2 cellular contexts compared by ENCODE assay signal in genomic region chr12:4307593-4308333, GRCh38.
A peak's percentile ranks its signal among the peaks of the same experiment; 100 is the strongest.
TF ChIP-seq lines count a peak whose summit lies in the region.

No MANE protein-coding gene starts in this region.

TF ChIP-seq in H1, 55 proteins besides CTCF, POLR2A, EP300 and RAD21 (continues in another document):
- TF ChIP-seq CHD7 (IDR thresholded peaks at IDR 0.05; ENCODE audit: insufficient replicate concordance, low read length): no peak
- peak; percentile 16 to 57; a peak in 1 of 4 replicates for TF ChIP-seq SIN3A (conservative IDR thresholded peaks at IDR 0.05 in 1 of 2, IDR thresholded peaks at IDR 0.05 in 1 of 2; ENCODE audit: low read depth in 1 of 2, low read length in 2 of 2)
- no peak for TF ChIP-seq CREB1 (IDR thresholded peaks at IDR 0.05)
- no peak for TF ChIP-seq CTBP2 (IDR thresholded peaks at IDR 0.05; ENCODE audit: borderline replicate concordance, insufficient read depth, insufficient read length, low read length)
- TF ChIP-seq SIX5 (IDR thresholded peaks at IDR 0.05; ENCODE audit: low read depth, low read length): no peak
- TF ChIP-seq MAX (IDR thresholded peaks at IDR 0.05): peak; percentile 90
- TF ChIP-seq MAFK (IDR thresholded peaks at IDR 0.05; ENCODE audit: low read depth, low read length): no peak
- peak; percentile 27 for TF ChIP-seq KDM4A (IDR thresholded peaks at IDR 0.05; ENCODE audit: low read depth, low read length, severe bottlenecking)
- TF ChIP-seq JUND (IDR thresholded peaks at IDR 0.05; ENCODE audit: low read length): no peak
- TF ChIP-seq POLR2AphosphoS5 (IDR thresholded peaks at IDR 0.05; ENCODE audit: low read depth, low read length): peak; percentile 35; the same call in 1 of the 2 replicates
- no peak for TF ChIP-seq POU5F1 (IDR thresholded peaks at IDR 0.05; ENCODE audit: low read depth, low read length)
- TF ChIP-seq CBX8 (IDR thresholded peaks at IDR 0.05; ENCODE audit: borderline replicate concordance, low read depth, low read length): no peak
- no peak; the same call in 1 of the 2 replicates for TF ChIP-seq PHF8 (conservative IDR thresholded peaks at IDR 0.05; ENCODE audit: low read depth, low read length)
- TF ChIP-seq TAF1 (IDR thresholded peaks at IDR 0.05; ENCODE audit: low read depth, low read length): peak; percentile 60
- TF ChIP-seq RXRA (IDR thresholded peaks at IDR 0.05; ENCODE audit: insufficient read depth, low read depth, low read length): no peak
- peak; percentile 28; the same call in 1 of the 2 replicates for TF ChIP-seq YY1 (IDR thresholded peaks at IDR 0.05; ENCODE audit: low read depth, low read length)
- TF ChIP-seq, protein P1, sequence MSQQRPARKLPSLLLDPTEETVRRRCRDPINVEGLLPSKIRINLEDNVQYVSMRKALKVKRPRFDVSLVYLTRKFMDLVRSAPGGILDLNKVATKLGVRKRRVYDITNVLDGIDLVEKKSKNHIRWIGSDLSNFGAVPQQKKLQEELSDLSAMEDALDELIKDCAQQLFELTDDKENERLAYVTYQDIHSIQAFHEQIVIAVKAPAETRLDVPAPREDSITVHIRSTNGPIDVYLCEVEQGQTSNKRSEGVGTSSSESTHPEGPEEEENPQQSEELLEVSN (IDR thresholded peaks at IDR 0.05): peak; percentile 17; the same call in 1 of the 2 replicates

TF ChIP-seq in HepG2, 621 proteins besides CTCF, POLR2A, EP300 and RAD21 (continues in another document):
- peak; percentile 55 for TF ChIP-seq SAP130 (CRISPR knock-in tag; IDR thresholded peaks at IDR 0.05; ENCODE audit: low read depth)
- no peak for TF ChIP-seq EEA1 (CRISPR knock-in tag; IDR thresholded peaks at IDR 0.05; ENCODE audit: borderline replicate concordance)
- no peak for TF ChIP-seq CHD4 (IDR thresholded peaks at IDR 0.05; ENCODE audit: borderline replicate concordance, low read length)
- TF ChIP-seq ZNF350 (CRISPR knock-in tag; IDR thresholded peaks at IDR 0.05; ENCODE audit: borderline replicate concordance, low read depth): peak; percentile 66; the same call in 1 of the 2 replicates
- TF ChIP-seq ZNF335 (CRISPR knock-in tag; IDR thresholded peaks at IDR 0.05): no peak
- no peak for TF ChIP-seq MZF1 (CRISPR knock-in tag; IDR thresholded peaks at IDR 0.05; ENCODE audit: borderline replicate concordance)
- no peak for TF ChIP-seq ZNF224 (CRISPR knock-in tag; IDR thresholded peaks at IDR 0.05)
- no peak for TF ChIP-seq ZFP37 (CRISPR knock-in tag; IDR thresholded peaks at IDR 0.05; ENCODE audit: borderline replicate concordance)
- TF ChIP-seq SIX1 (CRISPR knock-in tag; IDR thresholded peaks at IDR 0.05; ENCODE audit: borderline replicate concordance): no peak
- TF ChIP-seq, protein P2, sequence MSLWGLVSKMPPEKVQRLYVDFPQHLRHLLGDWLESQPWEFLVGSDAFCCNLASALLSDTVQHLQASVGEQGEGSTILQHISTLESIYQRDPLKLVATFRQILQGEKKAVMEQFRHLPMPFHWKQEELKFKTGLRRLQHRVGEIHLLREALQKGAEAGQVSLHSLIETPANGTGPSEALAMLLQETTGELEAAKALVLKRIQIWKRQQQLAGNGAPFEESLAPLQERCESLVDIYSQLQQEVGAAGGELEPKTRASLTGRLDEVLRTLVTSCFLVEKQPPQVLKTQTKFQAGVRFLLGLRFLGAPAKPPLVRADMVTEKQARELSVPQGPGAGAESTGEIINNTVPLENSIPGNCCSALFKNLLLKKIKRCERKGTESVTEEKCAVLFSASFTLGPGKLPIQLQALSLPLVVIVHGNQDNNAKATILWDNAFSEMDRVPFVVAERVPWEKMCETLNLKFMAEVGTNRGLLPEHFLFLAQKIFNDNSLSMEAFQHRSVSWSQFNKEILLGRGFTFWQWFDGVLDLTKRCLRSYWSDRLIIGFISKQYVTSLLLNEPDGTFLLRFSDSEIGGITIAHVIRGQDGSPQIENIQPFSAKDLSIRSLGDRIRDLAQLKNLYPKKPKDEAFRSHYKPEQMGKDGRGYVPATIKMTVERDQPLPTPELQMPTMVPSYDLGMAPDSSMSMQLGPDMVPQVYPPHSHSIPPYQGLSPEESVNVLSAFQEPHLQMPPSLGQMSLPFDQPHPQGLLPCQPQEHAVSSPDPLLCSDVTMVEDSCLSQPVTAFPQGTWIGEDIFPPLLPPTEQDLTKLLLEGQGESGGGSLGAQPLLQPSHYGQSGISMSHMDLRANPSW (CRISPR knock-in tag; IDR thresholded peaks at IDR 0.05; ENCODE audit: borderline replicate concordance): no peak
- no peak for TF ChIP-seq ONECUT2 (CRISPR knock-in tag; IDR thresholded peaks at IDR 0.05)
- TF ChIP-seq SOX6 (IDR thresholded peaks at IDR 0.05): no peak
- 0 out of 2 replicates have a peak, but pooled peaks have one; percentile 9 for TF ChIP-seq SOX6 (CRISPR knock-in tag; IDR thresholded peaks at IDR 0.05)
- TF ChIP-seq SALL1 (CRISPR knock-in tag; IDR thresholded peaks at IDR 0.05): peak; percentile 39; the same call in 1 of the 2 replicates
- TF ChIP-seq ZNF232 (CRISPR knock-in tag; IDR thresholded peaks at IDR 0.05; ENCODE audit: borderline replicate concordance): peak; percentile 41; the same call in 1 of the 2 replicates
- TF ChIP-seq, protein P3, sequence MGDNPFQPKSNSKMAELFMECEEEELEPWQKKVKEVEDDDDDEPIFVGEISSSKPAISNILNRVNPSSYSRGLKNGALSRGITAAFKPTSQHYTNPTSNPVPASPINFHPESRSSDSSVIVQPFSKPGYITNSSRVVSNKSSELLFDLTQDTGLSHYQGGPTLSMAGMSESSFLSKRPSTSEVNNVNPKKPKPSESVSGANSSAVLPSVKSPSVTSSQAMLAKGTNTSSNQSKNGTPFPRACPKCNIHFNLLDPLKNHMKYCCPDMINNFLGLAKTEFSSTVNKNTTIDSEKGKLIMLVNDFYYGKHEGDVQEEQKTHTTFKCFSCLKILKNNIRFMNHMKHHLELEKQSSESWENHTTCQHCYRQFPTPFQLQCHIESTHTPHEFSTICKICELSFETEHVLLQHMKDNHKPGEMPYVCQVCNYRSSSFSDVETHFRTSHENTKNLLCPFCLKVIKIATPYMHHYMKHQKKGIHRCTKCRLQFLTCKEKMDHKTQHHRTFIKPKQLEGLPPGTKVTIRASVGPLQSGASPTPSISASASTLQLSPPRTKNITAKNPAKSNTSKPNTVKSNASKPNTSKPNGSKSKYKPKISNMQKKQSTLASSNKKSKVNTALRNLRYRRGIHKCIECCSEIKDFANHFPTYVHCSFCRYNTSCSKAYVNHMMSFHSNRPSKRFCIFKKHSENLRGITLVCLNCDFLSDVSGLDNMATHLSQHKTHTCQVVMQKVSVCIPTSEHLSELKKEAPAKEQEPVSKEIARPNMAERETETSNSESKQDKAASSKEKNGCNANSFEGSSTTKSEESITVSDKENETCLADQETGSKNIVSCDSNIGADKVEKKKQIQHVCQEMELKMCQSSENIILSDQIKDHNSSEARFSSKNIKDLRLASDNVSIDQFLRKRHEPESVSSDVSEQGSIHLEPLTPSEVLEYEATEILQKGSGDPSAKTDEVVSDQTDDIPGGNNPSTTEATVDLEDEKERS (CRISPR knock-in tag; IDR thresholded peaks at IDR 0.05): 0 out of 2 replicates have a peak, but pooled peaks have one; percentile 19
- TF ChIP-seq HOXA3 (CRISPR knock-in tag; IDR thresholded peaks at IDR 0.05): peak; percentile 39; the same call in 1 of the 2 replicates
- 0 out of 2 replicates have a peak, but pooled peaks have one; percentile 35 for TF ChIP-seq MED1 (CRISPR knock-in tag; IDR thresholded peaks at IDR 0.05)
- peak; percentile 63; the same call in 1 of the 2 replicates for TF ChIP-seq ZNF605 (CRISPR knock-in tag; IDR thresholded peaks at IDR 0.05)
- 0 out of 2 replicates have a peak, but pooled peaks have one; percentile 23 for TF ChIP-seq ZZZ3 (CRISPR knock-in tag; IDR thresholded peaks at IDR 0.05; ENCODE audit: borderline replicate concordance)
- peak; percentile 25; the same call in 1 of the 2 replicates for TF ChIP-seq TFAP4 (IDR thresholded peaks at IDR 0.05; ENCODE audit: borderline replicate concordance, low read depth)
- peak; percentile 38; the same call in 1 of the 2 replicates for TF ChIP-seq ZIK1 (CRISPR knock-in tag; IDR thresholded peaks at IDR 0.05; ENCODE audit: borderline replicate concordance, low read depth)
- TF ChIP-seq ZNF788 (CRISPR knock-in tag; IDR thresholded peaks at IDR 0.05; ENCODE audit: borderline replicate concordance): no peak
- TF ChIP-seq PAXIP1 (CRISPR knock-in tag; conservative IDR thresholded peaks at IDR 0.05): 0 out of 2 replicates have a peak, but pooled peaks have one; percentile 9
- peak; percentile 70 for TF ChIP-seq HNRNPLL (IDR thresholded peaks at IDR 0.05; ENCODE audit: low read depth, low read length, poor library complexity, severe bottlenecking)
- TF ChIP-seq ZNF574 (CRISPR knock-in tag; IDR thresholded peaks at IDR 0.05): peak; percentile 43
- peak; percentile 49; the same call in 1 of the 2 replicates for TF ChIP-seq PITX1 (CRISPR knock-in tag; IDR thresholded peaks at IDR 0.05)
- TF ChIP-seq NONO (IDR thresholded peaks at IDR 0.05): no peak
- no peak for TF ChIP-seq NONO (CRISPR knock-in tag; conservative IDR thresholded peaks at IDR 0.05)
- TF ChIP-seq FOSL1 (CRISPR knock-in tag; IDR thresholded peaks at IDR 0.05; ENCODE audit: borderline replicate concordance): no peak
- TF ChIP-seq MAX (IDR thresholded peaks at IDR 0.05): peak; percentile 56; the same call in 1 of the 2 replicates
- TF ChIP-seq MEF2D (CRISPR knock-in tag; IDR thresholded peaks at IDR 0.05): no peak
- TF ChIP-seq ISL2 (CRISPR knock-in tag; IDR thresholded peaks at IDR 0.05): peak; percentile 39; the same call in 1 of the 2 replicates
- TF ChIP-seq GLI4 (CRISPR knock-in tag; IDR thresholded peaks at IDR 0.05; ENCODE audit: borderline replicate concordance): no peak
- 0 out of 2 replicates have a peak, but pooled peaks have one; percentile 33 for TF ChIP-seq POLR2G (IDR thresholded peaks at IDR 0.05; ENCODE audit: low read depth, low read length)
- TF ChIP-seq ZNF766 (CRISPR knock-in tag; IDR thresholded peaks at IDR 0.05; ENCODE audit: borderline replicate concordance): 0 out of 2 replicates have a peak, but pooled peaks have one; percentile 73
- TF ChIP-seq, protein P4, sequence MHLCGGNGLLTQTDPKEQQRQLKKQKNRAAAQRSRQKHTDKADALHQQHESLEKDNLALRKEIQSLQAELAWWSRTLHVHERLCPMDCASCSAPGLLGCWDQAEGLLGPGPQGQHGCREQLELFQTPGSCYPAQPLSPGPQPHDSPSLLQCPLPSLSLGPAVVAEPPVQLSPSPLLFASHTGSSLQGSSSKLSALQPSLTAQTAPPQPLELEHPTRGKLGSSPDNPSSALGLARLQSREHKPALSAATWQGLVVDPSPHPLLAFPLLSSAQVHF (CRISPR knock-in tag; IDR thresholded peaks at IDR 0.05): no peak
- no peak for TF ChIP-seq ARHGAP35 (CRISPR knock-in tag; IDR thresholded peaks at IDR 0.05; ENCODE audit: borderline replicate concordance)
